ENCODE assay signal across 14 cellular contexts in genomic region chr12:29616664-29617409, GRCh38.
DNase-seq lines count a peak whose midpoint lies in the region; ATAC-seq and TF ChIP-seq lines count a peak whose summit lies in the region.
"Had no signal": no experiment of that assay in that cellular context is flagged by ENCODE, and none has a peak within 500 bp of the region (broad histone marks: within the 10 kb centered on the region; RNA-seq: fewer than 3 reads in every experiment).

No MANE protein-coding gene starts in this region.

- CTCF ChIA-PET in Panc1 (lab: Charles Lee): no interaction called here

- H3K4me3 ChIP-seq in Panc1 (ENCODE audit: low read depth in 2 of 2, low read length in 2 of 2) (no peak overlapping the region), epithelial cell of esophagus (ENCODE audit: low read length) (no peak overlapping the region)

- H3K9me3 ChIP-seq in Panc1 (ENCODE audit: control insufficient read depth, insufficient read depth, low read depth, low read length): no peaks in the 10 kb centered on the region
- H3K9me3 ChIP-seq: Caco-2 had no signal

- no peaks in the 10 kb centered on the region for H3K4me1 ChIP-seq in Panc1 (ENCODE audit: control insufficient read depth, insufficient read depth, low read length)
- H3K4me1 ChIP-seq: Caco-2 had no signal

- no peaks in the 10 kb centered on the region for H3K27me3 ChIP-seq in Panc1 (ENCODE audit: control insufficient read depth, insufficient read depth, low read length)

- no peaks in the 10 kb centered on the region for H3K36me3 Mint-ChIP-seq in naive thymus-derived CD8-positive, alpha-beta T cell

- no peak overlapping the region for H3K4me3 Mint-ChIP-seq in naive thymus-derived CD8-positive, alpha-beta T cell

- no TSS peak for BruUV-seq in Panc1 (replicated peaks; lab: Mats Ljungman, UMichigan)

- ATAC-seq in Panc1 (no peak), omental fat pad (ENCODE audit: low FRiP score) (peak; percentile 70), HG03342 (IDR thresholded peaks at IDR 0.05; ENCODE audit: unreplicated experiment) (no peak)
- ATAC-seq in naive thymus-derived CD8-positive, alpha-beta T cell: no peak
- ATAC-seq: left colon had no signal

- DNase-seq in ELR (ENCODE audit: low read depth): peak; percentile 9
- peak; percentile 20 for DNase-seq in Panc1 (ENCODE audit: low read depth, low spot score)
- DNase-seq in epithelial cell of esophagus (ENCODE audit: low read depth): peak; percentile 90
- DNase-seq in omental fat pad (ENCODE audit: low spot score): no peak
- DNase-seq in naive thymus-derived CD8-positive, alpha-beta T cell: no peak
- no peak for DNase-seq in HuH-7 (ENCODE audit: low spot score)
- DNase-seq in stimulated activated CD4-positive, alpha-beta T cell treated with anti-CD3 and anti-CD28 coated beads, Interleukin-12 subunit alpha, Interleukin-12 subunit beta, amount 100 ng/mL, for 4 hours: no peak
- DNase-seq: Caco-2, erythroblast, left colon, NCI-H1105, NCI-H774, trophoblast cell had no signal

- H3K36me3 ChIP-seq in Panc1 (ENCODE audit: control insufficient read depth, insufficient read depth, low read length): no peaks in the 10 kb centered on the region

- H3K27me3 Mint-ChIP-seq in naive thymus-derived CD8-positive, alpha-beta T cell: peaks cover 3 to 31% (median 7%) of the 10 kb centered on the region in 5 donors

- no peak overlapping the region for H3K27ac Mint-ChIP-seq in naive thymus-derived CD8-positive, alpha-beta T cell

- H3K4me1 Mint-ChIP-seq in naive thymus-derived CD8-positive, alpha-beta T cell: no peaks in the 10 kb centered on the region

- POLR2A ChIA-PET in Panc1 (lab: Charles Lee): no interaction called here
- POLR2A ChIA-PET in naive thymus-derived CD8-positive, alpha-beta T cell (lab: Charles Lee): no interaction called here

- H3K9me3 Mint-ChIP-seq in naive thymus-derived CD8-positive, alpha-beta T cell: no peaks in the 10 kb centered on the region

- intact Hi-C loops in Panc1 (cut with micrococcal nuclease; ENCODE audit: unreplicated experiment): no loop called here

- TF ChIP-seq CTCF in Panc1 (IDR thresholded peaks at IDR 0.05) (no peak), epithelial cell of esophagus (IDR thresholded peaks at IDR 0.05; ENCODE audit: insufficient read depth, low read depth, low read length, missing control alignments) (no peak), omental fat pad (IDR thresholded peaks at IDR 0.05) (no peak)

- H3K27ac ChIP-seq in Panc1 (ENCODE audit: low read length): no peak overlapping the region

- in situ Hi-C loops in Panc1 (cut with HindIII; ENCODE audit: low pct_unique_long_range_greater_than_20kb, low sequenced_read_pairs): no loop called here

Comparison
In these comparisons a context has a peak if more than half of its experiments do, and no peak if none do; other contexts are left out.
1. DNase-seq: peak in ELR (single experiment), Panc1 (single experiment) and epithelial cell of esophagus (single experiment); none in omental fat pad (single experiment), naive thymus-derived CD8-positive, alpha-beta T cell (0 of 10), HuH-7 (single experiment) and stimulated activated CD4-positive, alpha-beta T cell treated with anti-CD3 and anti-CD28 coated beads, Interleukin-12 subunit alpha, Interleukin-12 subunit beta, amount 100 ng/mL, for 4 hours (single experiment).